Comparison of ENCODE assay signal across 13 cellular contexts in the genomic region with DNA sequence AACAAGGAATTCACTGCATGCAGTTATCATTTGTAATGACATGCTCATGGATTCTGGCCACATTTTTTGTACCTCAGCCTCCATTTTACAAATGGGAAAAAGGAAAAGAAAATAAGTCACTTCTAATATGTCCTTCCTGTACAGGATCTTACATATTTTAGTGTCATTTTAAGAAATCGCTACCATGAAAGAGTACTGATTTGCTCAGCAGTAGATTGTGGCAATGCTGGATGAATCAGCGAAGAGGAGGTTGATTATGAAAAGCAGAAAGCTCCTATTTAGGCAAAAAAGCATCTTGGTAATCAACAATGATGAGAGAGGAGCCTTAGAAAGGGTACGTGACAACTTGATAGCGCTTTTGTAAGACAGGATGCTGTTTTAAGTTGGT.
DNase-seq lines count a peak whose midpoint lies in the region; ATAC-seq and TF ChIP-seq lines count a peak whose summit lies in the region.
"Had no signal": no experiment of that assay in that cellular context is flagged by ENCODE, and none has a peak within 500 bp of the region (broad histone marks: within the 10 kb centered on the region; RNA-seq: fewer than 3 reads in every experiment).

No MANE protein-coding gene starts in this region.

- H3K27ac Mint-ChIP-seq in brain: peak overlapping the region in 4 of 5 experiments; percentile 21 to 93 (median 62)
- H3K27ac Mint-ChIP-seq: CD8-positive, alpha-beta memory T cell had no signal

- peaks cover 3% of the 10 kb centered on the region for H3K36me3 Mint-ChIP-seq in brain
- H3K36me3 Mint-ChIP-seq: CD8-positive, alpha-beta memory T cell had no signal

- H3K27ac ChIP-seq in RWPE1: no peak overlapping the region
- H3K27ac ChIP-seq: HL-60 had no signal

- no peaks in the 10 kb centered on the region for H3K27me3 Mint-ChIP-seq in brain
- H3K27me3 Mint-ChIP-seq: CD8-positive, alpha-beta memory T cell had no signal

- no peak overlapping the region for H3K4me3 ChIP-seq in foreskin fibroblast (ENCODE audit: low read depth in 1 of 2, low read length in 2 of 2)

- peak; percentile 12 for DNase-seq in AG09319 (ENCODE audit: extremely low read depth, low read depth)
- peak; percentile 22 to 50 for DNase-seq in foreskin fibroblast
- no peak for DNase-seq in NCI-H1105 treated with DMSO at 0.1 percent for 48 hours (lab: John Stamatoyannopoulos, UW)
- no peak for DNase-seq in mesenteric fat pad (ENCODE audit: low spot score)
- DNase-seq in RWPE1 (ENCODE audit: low spot score): no peak
- DNase-seq: CD8-positive, alpha-beta memory T cell; KBM-7; NCI-H2107 had no signal

- peak overlapping the region in 1 of 5 experiments; percentile 26 for H3K4me3 Mint-ChIP-seq in brain
- H3K4me3 Mint-ChIP-seq: CD8-positive, alpha-beta memory T cell had no signal

- TF ChIP-seq CTCF in AG09319 (IDR thresholded peaks at IDR 0.05; ENCODE audit: low read depth, low read length) (no peak), brain (conservative IDR thresholded peaks at IDR 0.05) (no peak), foreskin fibroblast (IDR thresholded peaks at IDR 0.05; ENCODE audit: low read depth, low read length) (no peak), RWPE1 (conservative IDR thresholded peaks at IDR 0.05; ENCODE audit: low read depth) (no peak)

- POLR2A ChIA-PET in RWPE1 (lab: Yijun Ruan, JAX; ENCODE audit: low non-redundant PET): no interaction called here

- CTCF ChIA-PET in RWPE1 (lab: Yijun Ruan, JAX): interaction anchor here (0.7 kb wide), 1 partner anchor 956 kb away, joined by 3 read pairs; no protein-coding TSS in a partner anchor

- H3K9me3 Mint-ChIP-seq in brain: no peaks in the 10 kb centered on the region

- ATAC-seq in SK-N-SH treated with all-trans-retinoic acid at 6 μM for 48 hours: peak; percentile 31; the same call in 2 of the 3 replicates
- no peak for ATAC-seq in HG03432 (IDR thresholded peaks at IDR 0.05; ENCODE audit: unreplicated experiment)
- ATAC-seq: Right ventricle myocardium inferior had no signal

- H3K4me1 Mint-ChIP-seq in brain: peaks cover 50% of the 10 kb centered on the region
- H3K4me1 Mint-ChIP-seq: CD8-positive, alpha-beta memory T cell had no signal

TF ChIP-seq in SK-N-SH treated with all-trans-retinoic acid at 6 μM for 48 hours, 23 proteins besides CTCF, POLR2A, EP300 and RAD21:
- TF ChIP-seq ZC3H10 (CRISPR knock-in tag; IDR thresholded peaks at IDR 0.05): peak; percentile 23; the same call in 1 of the 2 replicates
- no peak for TF ChIP-seq ZNF565 (CRISPR knock-in tag; conservative IDR thresholded peaks at IDR 0.05; ENCODE audit: low read depth)
- no peak for TF ChIP-seq ZNF70 (CRISPR knock-in tag; IDR thresholded peaks at IDR 0.05)
- peak; percentile 48; the same call in 1 of the 2 replicates for TF ChIP-seq TOX (CRISPR knock-in tag; IDR thresholded peaks at IDR 0.05; ENCODE audit: borderline replicate concordance)

Comparison
In these comparisons a context has a peak if more than half of its experiments do, and no peak if none do; other contexts are left out.
1. DNase-seq: peak in AG09319 (single experiment) and foreskin fibroblast (2 of 2); none in NCI-H1105 treated with DMSO at 0.1 percent for 48 hours (single experiment), mesenteric fat pad (single experiment) and RWPE1 (single experiment).